ENCODE assay signal across 14 cellular contexts in the genomic region with DNA sequence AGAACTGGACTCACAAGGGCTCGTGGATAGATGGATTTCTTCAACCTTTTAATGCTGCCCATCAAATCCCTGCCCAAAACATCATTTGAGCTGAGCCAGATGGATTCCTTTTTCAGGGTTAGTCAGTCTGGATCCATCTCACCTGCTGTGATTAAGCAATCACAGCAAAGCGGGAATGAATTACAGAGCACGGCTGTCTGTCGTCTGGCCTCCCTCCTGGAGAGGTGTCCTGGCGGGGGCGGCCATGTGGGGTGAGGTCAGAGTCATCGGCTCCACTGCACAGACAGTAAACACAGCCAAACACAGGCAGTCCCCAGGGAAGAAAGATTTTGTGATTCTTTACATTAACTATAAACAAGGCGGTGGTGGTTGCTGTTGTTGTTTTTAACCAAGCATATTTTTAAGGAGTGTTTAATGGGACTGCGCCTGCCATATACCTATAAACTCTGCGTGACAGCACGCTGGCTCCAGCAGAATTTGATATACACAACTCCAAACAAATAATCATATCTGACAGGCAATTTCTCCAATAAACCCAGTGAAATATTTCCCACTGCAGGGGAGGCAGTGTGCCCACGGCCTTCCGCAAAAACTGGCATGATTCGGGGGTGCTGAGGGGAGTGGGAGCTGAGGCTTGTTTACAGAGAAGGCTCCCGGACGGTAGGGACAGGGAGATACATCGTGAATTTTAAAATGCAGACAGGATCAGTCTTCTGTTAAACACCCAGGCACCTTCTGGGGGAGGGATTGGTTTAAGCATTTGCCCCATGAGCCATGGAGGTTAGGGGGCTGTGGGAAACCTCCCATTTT.
DNase-seq lines count a peak whose midpoint lies in the region; ATAC-seq, FAIRE-seq and TF ChIP-seq lines count a peak whose summit lies in the region.
"Had no signal": no experiment of that assay in that cellular context is flagged by ENCODE, and none has a peak within 500 bp of the region (broad histone marks: within the 10 kb centered on the region; RNA-seq: fewer than 3 reads in every experiment).

No MANE protein-coding gene starts in this region.

- H3K27ac ChIP-seq in GM23338 (ENCODE audit: low read depth) (no peak overlapping the region), H1 (ENCODE audit: low read depth, low read length) (no peak overlapping the region), Karpas-422 (ENCODE audit: low read length) (no peak overlapping the region)
- H3K27ac ChIP-seq: BLaER1, HL-60, parathyroid adenoma had no signal

- peaks cover 10% of the 10 kb centered on the region for H3K27me3 Mint-ChIP-seq in GM23338 (ENCODE audit: insufficient read depth, low read depth, poor library complexity)
- no peaks in the 10 kb centered on the region for H3K27me3 Mint-ChIP-seq in activated CD4-positive, alpha-beta T cell treated with anti-CD3 and anti-CD28 coated beads, Interleukin-2, amount 10 ng/mL, durations not matched to agents 24 days and 14 days
- no peaks in the 10 kb centered on the region for H3K27me3 Mint-ChIP-seq in activated T-cell treated with anti-CD3 and anti-CD28 coated beads, Interleukin-2, amount 50 U/mL, for 72 hours (ENCODE audit: low read depth)

- no peak overlapping the region for H4K91ac ChIP-seq in H1 (replicated peaks; ENCODE audit: insufficient read length, low read length)

- H3K4me2 ChIP-seq in GM23338 (no peak overlapping the region), H1 (ENCODE audit: insufficient read depth in 1 of 2, low read depth in 2 of 2, low read length in 2 of 2) (no peak overlapping the region), Karpas-422 (ENCODE audit: low read depth, low read length, poor library complexity, severe bottlenecking) (no peak overlapping the region)

- no peaks in the 10 kb centered on the region for H3K79me1 ChIP-seq in H1 (ENCODE audit: low read depth, low read length)

- no peak overlapping the region for H4K5ac ChIP-seq in H1 (ENCODE audit: insufficient read length, low read depth, low read length)

- no peaks in the 10 kb centered on the region for H3K23me2 ChIP-seq in H1 (ENCODE audit: low read depth, low read length)

- H2AK5ac ChIP-seq in H1 (ENCODE audit: low read depth, low read length): no peak overlapping the region

- no peak overlapping the region for H3K4me3 Mint-ChIP-seq in GM23338
- no peak overlapping the region for H3K4me3 Mint-ChIP-seq in activated CD4-positive, alpha-beta T cell treated with anti-CD3 and anti-CD28 coated beads, Interleukin-2, amount 10 ng/mL, durations not matched to agents 24 days and 14 days
- no peak overlapping the region for H3K4me3 Mint-ChIP-seq in activated T-cell treated with anti-CD3 and anti-CD28 coated beads, Interleukin-2, amount 50 U/mL, for 72 hours
- H3K4me3 Mint-ChIP-seq: activated CD8-positive, alpha-beta T cell treated with anti-CD3 and anti-CD28 coated beads for 36 hours; H9 had no signal

- H3K9ac ChIP-seq in H1 (replicated peaks in 1 of 4; ENCODE audit: extremely low read depth in 1 of 4, low read depth in 3 of 4, low read length in 3 of 4) (no peak overlapping the region; a peak in 1 of 7 replicates), Karpas-422 (ENCODE audit: low read length) (no peak overlapping the region)
- H3K9ac ChIP-seq: BLaER1, parathyroid adenoma had no signal

- intact Hi-C loops in activated CD4-positive, alpha-beta T cell treated with anti-CD3 and anti-CD28 coated beads, Interleukin-2, amount 10 ng/mL, durations not matched to agents 24 days and 14 days (cut with micrococcal nuclease): no loop called here

- no peak overlapping the region for H2BK120ac ChIP-seq in H1 (replicated peaks; ENCODE audit: low read depth, low read length)

- H3K4me3 ChIP-seq in GM23338 (no peak overlapping the region), H1 (ENCODE audit: extremely low read depth in 1 of 4, insufficient read depth in 2 of 4, low read depth in 3 of 4, low read length in 4 of 4) (no peak overlapping the region), Karpas-422 (ENCODE audit: low read length) (no peak overlapping the region)
- H3K4me3 ChIP-seq: BLaER1 had no signal

- no peak for TF ChIP-seq EP300 in H1 (IDR thresholded peaks at IDR 0.05; ENCODE audit: borderline replicate concordance in 1 of 2, low read depth in 2 of 2, low read length in 2 of 2)

- H2BK15ac ChIP-seq in H1 (ENCODE audit: low read length): no peak overlapping the region

- CTCF ChIA-PET in H1 (lab: Charles Lee; ENCODE audit: partially characterized antibody): no interaction called here

- no peak for DNase-seq in GM23338 (ENCODE audit: low spot score)
- peak; percentile 30 for DNase-seq in NCI-H446 treated with DMSO at 0.1 percent for 48 hours (lab: John Stamatoyannopoulos, UW)
- no peak for DNase-seq in H1 (ENCODE audit: low read depth in 1 of 2, low spot score in 2 of 2)
- DNase-seq in omental fat pad (ENCODE audit: low spot score): no peak
- no peak for DNase-seq in activated CD4-positive, alpha-beta T cell treated with anti-CD3 and anti-CD28 coated beads, Interleukin-2, amount 10 ng/mL, durations not matched to agents 24 days and 14 days
- no peak for DNase-seq in activated T-cell treated with anti-CD3 and anti-CD28 coated beads, Interleukin-2, amount 50 U/mL, for 72 hours
- DNase-seq in Karpas-422: no peak
- DNase-seq: activated CD8-positive, alpha-beta T cell treated with anti-CD3 and anti-CD28 coated beads for 36 hours; H9; NCI-H187 had no signal

- H3K18ac ChIP-seq in H1 (ENCODE audit: extremely low read depth, low read length): no peak overlapping the region

- no peak overlapping the region for H2BK5ac ChIP-seq in H1 (ENCODE audit: low read depth, low read length)

- ATAC-seq in GM23338 (peak; percentile 26; the same call in 2 of the 3 replicates), omental fat pad (ENCODE audit: low FRiP score) (peak; percentile 56), GM19351 (IDR thresholded peaks at IDR 0.05; ENCODE audit: unreplicated experiment) (no peak)
- ATAC-seq in activated T-cell treated with anti-CD3 and anti-CD28 coated beads, Interleukin-2, amount 50 U/mL, for 72 hours (replicated peaks in 1 of 2): no peak
- ATAC-seq: activated CD8-positive, alpha-beta T cell treated with anti-CD3 and anti-CD28 coated beads for 36 hours had no signal

- H3K14ac ChIP-seq in H1 (ENCODE audit: insufficient read length): no peak overlapping the region

- TF ChIP-seq CTCF in GM23338 (conservative IDR thresholded peaks at IDR 0.05; ENCODE audit: low read depth in 2 of 2) (no peak), H1 (IDR thresholded peaks at IDR 0.05; ENCODE audit: control extremely low read depth in 1 of 3, insufficient read depth in 1 of 3, low read depth in 1 of 3, low read length in 3 of 3) (no peak), omental fat pad (IDR thresholded peaks at IDR 0.05) (no peak)

- H3K56ac ChIP-seq in H1 (replicated peaks; ENCODE audit: insufficient read length, low read depth, low read length): no peak overlapping the region

- no peaks in the 10 kb centered on the region for H3K27me3 ChIP-seq in GM23338 (ENCODE audit: insufficient read depth)
- no peaks in the 10 kb centered on the region for H3K27me3 ChIP-seq in H1 (replicated peaks in 1 of 4; ENCODE audit: control insufficient read depth in 3 of 4, extremely low read depth in 1 of 4, insufficient read depth in 3 of 4, low read length in 3 of 4)
- H3K27me3 ChIP-seq in Karpas-422 (ENCODE audit: low read length): no peaks in the 10 kb centered on the region; the same call in 1 of the 2 replicates
- H3K27me3 ChIP-seq: BLaER1 had no signal

- no peaks in the 10 kb centered on the region for H3K36me3 Mint-ChIP-seq in GM23338 (ENCODE audit: low read depth)
- no peaks in the 10 kb centered on the region for H3K36me3 Mint-ChIP-seq in activated CD4-positive, alpha-beta T cell treated with anti-CD3 and anti-CD28 coated beads, Interleukin-2, amount 10 ng/mL, durations not matched to agents 24 days and 14 days (ENCODE audit: low read depth)
- no peaks in the 10 kb centered on the region for H3K36me3 Mint-ChIP-seq in activated T-cell treated with anti-CD3 and anti-CD28 coated beads, Interleukin-2, amount 50 U/mL, for 72 hours (ENCODE audit: insufficient read depth in 2 of 2)

- no peak overlapping the region for H4K8ac ChIP-seq in H1 (ENCODE audit: extremely low read depth, insufficient read depth, low read length)

- H3K4ac ChIP-seq in H1 (replicated peaks; ENCODE audit: insufficient read length, low read depth, low read length): no peak overlapping the region

- H3K36me3 ChIP-seq in GM23338 (ENCODE audit: insufficient read depth): 0 out of 2 replicates have a peak, but pooled peaks cover under 1% of the 10 kb centered on the region
- H3K36me3 ChIP-seq in H1 (ENCODE audit: control insufficient read depth in 2 of 4, insufficient read depth in 4 of 4, low read length in 3 of 4): no peaks in the 10 kb centered on the region
- no peaks in the 10 kb centered on the region for H3K36me3 ChIP-seq in Karpas-422 (ENCODE audit: insufficient read depth, low read length)
- H3K36me3 ChIP-seq: BLaER1 had no signal

- FAIRE-seq in H1 (lab: Jason Lieb, UNC): no peak

- H3K9me3 ChIP-seq in H1 (ENCODE audit: insufficient read depth in 2 of 2, low read depth in 1 of 2, low read length in 1 of 2) (no peaks in the 10 kb centered on the region), Karpas-422 (ENCODE audit: low read length) (no peaks in the 10 kb centered on the region)
- H3K9me3 ChIP-seq: BLaER1 had no signal

- H4K20me1 ChIP-seq in GM23338 (replicated peaks; ENCODE audit: insufficient read depth) (no peaks in the 10 kb centered on the region), H1 (replicated peaks in 1 of 2; ENCODE audit: control insufficient read depth in 1 of 2, insufficient read depth in 2 of 2, low read length in 2 of 2) (no peaks in the 10 kb centered on the region), Karpas-422 (ENCODE audit: insufficient read depth, low read depth, low read length) (no peaks in the 10 kb centered on the region)
- H4K20me1 ChIP-seq: BLaER1 had no signal

- H3K4me1 Mint-ChIP-seq in GM23338: peaks cover 18% of the 10 kb centered on the region
- H3K4me1 Mint-ChIP-seq in activated CD4-positive, alpha-beta T cell treated with anti-CD3 and anti-CD28 coated beads, Interleukin-2, amount 10 ng/mL, durations not matched to agents 24 days and 14 days: no peaks in the 10 kb centered on the region
- H3K4me1 Mint-ChIP-seq in activated T-cell treated with anti-CD3 and anti-CD28 coated beads, Interleukin-2, amount 50 U/mL, for 72 hours (ENCODE audit: low read depth): no peaks in the 10 kb centered on the region

- H2BK12ac ChIP-seq in H1 (ENCODE audit: low read depth, low read length): no peak overlapping the region

- H3K9me3 Mint-ChIP-seq in GM23338: no peaks in the 10 kb centered on the region; the same call in 2 of the 3 replicates
- H3K9me3 Mint-ChIP-seq in activated CD4-positive, alpha-beta T cell treated with anti-CD3 and anti-CD28 coated beads, Interleukin-2, amount 10 ng/mL, durations not matched to agents 24 days and 14 days: no peaks in the 10 kb centered on the region
- H3K9me3 Mint-ChIP-seq in activated T-cell treated with anti-CD3 and anti-CD28 coated beads, Interleukin-2, amount 50 U/mL, for 72 hours: no peaks in the 10 kb centered on the region
- H3K9me3 Mint-ChIP-seq: activated CD8-positive, alpha-beta T cell treated with anti-CD3 and anti-CD28 coated beads for 36 hours; H9 had no signal

- no peak overlapping the region for H3K23ac ChIP-seq in H1 (ENCODE audit: insufficient read length)

- no peak overlapping the region for H3K27ac Mint-ChIP-seq in GM23338
- H3K27ac Mint-ChIP-seq in activated CD4-positive, alpha-beta T cell treated with anti-CD3 and anti-CD28 coated beads, Interleukin-2, amount 10 ng/mL, durations not matched to agents 24 days and 14 days: no peak overlapping the region
- no peak overlapping the region for H3K27ac Mint-ChIP-seq in activated T-cell treated with anti-CD3 and anti-CD28 coated beads, Interleukin-2, amount 50 U/mL, for 72 hours
- H3K27ac Mint-ChIP-seq: activated CD8-positive, alpha-beta T cell treated with anti-CD3 and anti-CD28 coated beads for 36 hours had no signal

- H3F3A ChIP-seq in GM23338 (replicated peaks; ENCODE audit: low read depth): no peaks in the 10 kb centered on the region

- H3K9me2 ChIP-seq in GM23338 (ENCODE audit: insufficient read depth) (no peaks in the 10 kb centered on the region), Karpas-422 (replicated peaks; ENCODE audit: insufficient read depth, low read length) (no peaks in the 10 kb centered on the region)

- POLR2A ChIA-PET in H1 (lab: Charles Lee; ENCODE audit: partially characterized antibody): no interaction called here

- peak overlapping the region; percentile 47; the same call in 1 of the 2 replicates for H2AFZ ChIP-seq in GM23338
- H2AFZ ChIP-seq in H1 (ENCODE audit: low read length): no peak overlapping the region
- H2AFZ ChIP-seq in Karpas-422 (ENCODE audit: low read length): no peak overlapping the region
- H2AFZ ChIP-seq: parathyroid adenoma had no signal

- no peak for TF ChIP-seq POLR2A in H1 (IDR thresholded peaks at IDR 0.05; ENCODE audit: control extremely low read depth in 1 of 2, low read depth in 2 of 2, low read length in 2 of 2)

- no peak for TF ChIP-seq RAD21 in H1 (IDR thresholded peaks at IDR 0.05 in 1 of 2, conservative IDR thresholded peaks at IDR 0.05 in 1 of 2; ENCODE audit: low read depth in 2 of 2, low read length in 2 of 2)

- H2BK20ac ChIP-seq in H1 (ENCODE audit: low read length): no peak overlapping the region

- H3K79me2 ChIP-seq in GM23338 (replicated peaks; ENCODE audit: insufficient read depth): no peaks in the 10 kb centered on the region
- no peaks in the 10 kb centered on the region for H3K79me2 ChIP-seq in H1 (ENCODE audit: control insufficient read depth in 1 of 2, insufficient read depth in 2 of 2, low read length in 2 of 2)
- no peaks in the 10 kb centered on the region for H3K79me2 ChIP-seq in Karpas-422 (ENCODE audit: low read length)
- H3K79me2 ChIP-seq: parathyroid adenoma had no signal

- WGBS in H1 (ENCODE audit: extremely low coverage in 1 of 2, insufficient coverage in 1 of 2, insufficient read length in 1 of 2, insufficient replicate concordance in 2 of 2, low coverage in 1 of 2, low lambda C conversion rate in 2 of 2, missing lambda C conversion rate in 1 of 2), 2 experiments: 85% methylated on average over 15 of the region's 17 CpGs; no CpG with 5 or more reads in 1 of the 2 experiments

- H3K4me1 ChIP-seq in GM23338 (ENCODE audit: insufficient read depth) (peaks cover 7% of the 10 kb centered on the region; the same call in 1 of the 2 replicates), H1 (replicated peaks in 1 of 4; ENCODE audit: control insufficient read depth in 3 of 4, insufficient read depth in 4 of 4, low read length in 3 of 4) (0 out of 7 replicates have a peak, but pooled peaks cover 0 to 4% (median 1%) of the 10 kb centered on the region in 4 experiments), Karpas-422 (ENCODE audit: low read length) (no peaks in the 10 kb centered on the region)
- H3K4me1 ChIP-seq: parathyroid adenoma had no signal

Comparison
In these comparisons a context has a peak if more than half of its experiments do, and no peak if none do; other contexts are left out.
1. ATAC-seq: peak in GM23338 (single experiment) and omental fat pad (single experiment); none in activated T-cell treated with anti-CD3 and anti-CD28 coated beads, Interleukin-2, amount 50 U/mL, for 72 hours (0 of 2) and GM19351 (single experiment).